In the genomic region with DNA sequence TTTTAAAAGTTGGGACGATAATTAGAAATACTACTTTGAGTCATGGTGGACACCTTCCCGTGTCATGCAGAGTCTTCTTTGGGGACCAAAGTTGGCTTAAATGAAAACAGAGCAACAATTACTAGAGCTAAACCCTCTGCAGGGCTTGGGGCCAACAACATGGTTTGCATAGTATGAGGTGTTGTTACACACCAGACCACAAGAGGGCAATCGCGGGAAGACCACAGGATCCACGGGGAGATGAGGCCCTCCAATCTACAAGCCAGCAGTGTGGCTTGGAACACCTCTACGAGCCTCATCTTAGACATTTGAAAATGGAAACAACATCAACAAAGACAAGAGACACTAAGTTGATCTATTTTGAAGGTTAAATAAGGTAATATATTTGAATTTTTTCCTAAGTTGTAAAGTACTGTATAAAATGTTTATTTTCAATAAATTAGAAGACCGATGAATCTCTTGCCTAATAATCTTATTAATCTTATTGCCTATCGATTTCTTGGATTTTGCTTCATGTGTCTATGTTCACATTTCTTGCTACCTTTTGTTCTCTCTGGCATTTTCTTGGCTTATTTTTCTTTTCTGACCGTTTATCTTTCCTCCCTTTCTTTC, we compare ENCODE assay signal across 9 cellular contexts. TPM values are rescaled to one million over a fixed set of nuclear protein-coding genes. Genes with fewer than 3 reads are reported as not detected.
DNase-seq lines count a peak whose midpoint lies in the region; ATAC-seq, FAIRE-seq and TF ChIP-seq lines count a peak whose summit lies in the region.
"Had no signal": no experiment of that assay in that cellular context is flagged by ENCODE, and none has a peak within 500 bp of the region (broad histone marks: within the 10 kb centered on the region; RNA-seq: fewer than 3 reads in every experiment).

No MANE protein-coding gene starts in this region.

- H3K27ac ChIP-seq in dorsolateral prefrontal cortex: no peak overlapping the region

- FAIRE-seq in D721Med (lab: Jason Lieb, UNC): no peak

- H3K36me3 Mint-ChIP-seq in mesothelial cell of epicardium: no peaks in the 10 kb centered on the region

- intact Hi-C loops in dorsolateral prefrontal cortex (cut with DNase I): loop anchor here (2.0 to 10.0 kb wide), 3 partner anchors 218 to 355 kb away; no protein-coding TSS in a partner anchor

- peak; percentile 93 for TF ChIP-seq CTCF in D721Med (IDR thresholded peaks at IDR 0.05; ENCODE audit: insufficient read depth, missing control alignments)
- TF ChIP-seq CTCF in dorsolateral prefrontal cortex (IDR thresholded peaks at IDR 0.05 in 54 of 56, conservative IDR thresholded peaks at IDR 0.05 in 2 of 56; ENCODE audit: low read depth in 1 of 56, partially characterized antibody in 56 of 56): peak; percentile 57 to 89 (median 78)
- peak; percentile 79 for TF ChIP-seq CTCF in mesothelial cell of epicardium (IDR thresholded peaks at IDR 0.05; ENCODE audit: unreplicated experiment)

- H3K27me3 ChIP-seq in dorsolateral prefrontal cortex: peaks cover 0 to 6% (median 0%) of the 10 kb centered on the region in 45 donors

- H3K27ac Mint-ChIP-seq in mesothelial cell of epicardium: no peak overlapping the region

- no peak overlapping the region for H3K4me3 Mint-ChIP-seq in mesothelial cell of epicardium

- peaks cover 2% of the 10 kb centered on the region for H3K4me1 Mint-ChIP-seq in mesothelial cell of epicardium

- H3K27me3 Mint-ChIP-seq in mesothelial cell of epicardium (ENCODE audit: low read depth): no peaks in the 10 kb centered on the region

- DNase-seq in D721Med (ENCODE audit: insufficient read length, low spot score): no peak
- DNase-seq in NCI-H524 (lab: John Stamatoyannopoulos, UW): peak; percentile 35 to 61
- DNase-seq in activated CD4-positive, alpha-beta T cell treated with anti-CD3 and anti-CD28 coated beads, Interleukin-2, amount 50 U/mL, for 1 hour: peak; percentile 41
- peak in 8 of 10 donors; percentile 10 to 70 (median 60) for DNase-seq in dorsolateral prefrontal cortex
- peak; percentile 40 to 78 for DNase-seq in mesothelial cell of epicardium (ENCODE audit: low spot score in 2 of 2, unreplicated experiment in 2 of 2)
- DNase-seq in stimulated activated CD8-positive, alpha-beta memory T cell treated with anti-CD3 and anti-CD28 coated beads, Interleukin-2, amount 100 ng/mL, for 1 hour (ENCODE audit: low read depth in 2 of 2): peak; percentile 14 to 18
- no peak for DNase-seq in T1000 (lab: John Stamatoyannopoulos, UW)

- H3K4me3 ChIP-seq in dorsolateral prefrontal cortex: no peak overlapping the region

- peak; percentile 55 for ATAC-seq in HG02610 (IDR thresholded peaks at IDR 0.05; ENCODE audit: unreplicated experiment)

- H3K9me3 Mint-ChIP-seq in mesothelial cell of epicardium: no peaks in the 10 kb centered on the region

RNA-seq across cellular contexts. Expression of gene SMCP, which starts 8.2 kb away (rescaled TPM):
- total RNA-seq in dorsolateral prefrontal cortex (not detected), mesothelial cell of epicardium (not detected in 3 replicates)
- total RNA-seq: T-helper 2 cell treated with Interferon-gamma antibody and Interleukin-4, amounts not matched to agents 100 ng/mL and 5 ng/mL, for 36 hours had no signal

RNA-seq across cellular contexts. Expression of gene LCE7A, which starts 10.1 kb away (rescaled TPM):
- total RNA-seq in dorsolateral prefrontal cortex: not detected
- total RNA-seq in mesothelial cell of epicardium: not detected in 3 replicates
- total RNA-seq: T-helper 2 cell treated with Interferon-gamma antibody and Interleukin-4, amounts not matched to agents 100 ng/mL and 5 ng/mL, for 36 hours had no signal

RNA-seq across cellular contexts. Expression of gene LCE6A, which starts 27.3 kb away (rescaled TPM):
- total RNA-seq in dorsolateral prefrontal cortex (not detected), mesothelial cell of epicardium (not detected in 3 replicates)
- total RNA-seq: T-helper 2 cell treated with Interferon-gamma antibody and Interleukin-4, amounts not matched to agents 100 ng/mL and 5 ng/mL, for 36 hours had no signal

RNA-seq across cellular contexts. Expression of gene IVL, which starts 38.4 kb away (rescaled TPM):
- not detected for total RNA-seq in dorsolateral prefrontal cortex
- total RNA-seq in mesothelial cell of epicardium: 0.11 to 0.34 TPM (median 0.27 TPM) in 3 replicates
- total RNA-seq: T-helper 2 cell treated with Interferon-gamma antibody and Interleukin-4, amounts not matched to agents 100 ng/mL and 5 ng/mL, for 36 hours had no signal

RNA-seq across cellular contexts. Expression of gene LCE1A, which starts 42.6 kb away (rescaled TPM):
- total RNA-seq in dorsolateral prefrontal cortex (not detected), mesothelial cell of epicardium (not detected in 3 replicates)
- total RNA-seq: T-helper 2 cell treated with Interferon-gamma antibody and Interleukin-4, amounts not matched to agents 100 ng/mL and 5 ng/mL, for 36 hours had no signal

Comparison
In these comparisons a context has a peak if more than half of its experiments do, and no peak if none do; other contexts are left out.
1. DNase-seq: peak in NCI-H524 (2 of 2), activated CD4-positive, alpha-beta T cell treated with anti-CD3 and anti-CD28 coated beads, Interleukin-2, amount 50 U/mL, for 1 hour (single experiment), dorsolateral prefrontal cortex (8 of 10), mesothelial cell of epicardium (2 of 2) and stimulated activated CD8-positive, alpha-beta memory T cell treated with anti-CD3 and anti-CD28 coated beads, Interleukin-2, amount 100 ng/mL, for 1 hour (2 of 2); none in D721Med (single experiment) and T1000 (single experiment).
2. Peak in every context shown above with its lines, with median percentiles within 50 percentile points of each other: CTCF ChIP-seq.